Comparison of ENCODE assay signal across 17 cellular contexts in the genomic region with DNA sequence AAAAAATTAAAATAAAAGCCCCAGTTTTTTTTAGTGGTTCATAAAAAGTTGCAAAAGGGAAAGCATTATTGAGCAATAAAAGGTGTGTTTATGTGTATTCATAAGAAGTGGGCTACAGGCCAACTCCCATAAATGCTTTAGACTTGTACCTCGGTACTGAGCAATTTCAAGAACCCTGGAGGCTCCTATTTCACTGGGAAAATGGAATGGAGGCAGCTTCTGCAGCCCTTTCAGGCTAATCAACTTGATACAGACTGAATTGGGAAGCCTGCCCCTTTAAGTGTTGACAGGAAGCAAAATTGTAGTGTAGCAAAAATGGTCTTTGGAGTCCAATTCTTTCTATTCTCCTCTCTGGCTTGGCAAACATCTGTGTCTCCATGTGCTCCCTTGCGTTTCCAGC.
DNase-seq lines count a peak whose midpoint lies in the region; ATAC-seq and TF ChIP-seq lines count a peak whose summit lies in the region.
"Had no signal": no experiment of that assay in that cellular context is flagged by ENCODE, and none has a peak within 500 bp of the region (broad histone marks: within the 10 kb centered on the region; RNA-seq: fewer than 3 reads in every experiment).

No MANE protein-coding gene starts in this region.

- ATAC-seq in Right ventricle myocardium inferior = peak; percentile 60
- no peak for ATAC-seq in HG02642 (IDR thresholded peaks at IDR 0.05; ENCODE audit: poor library complexity, unreplicated experiment)
- ATAC-seq: HCT116 had no signal

- peaks cover 4% of the 10 kb centered on the region for H3F3A ChIP-seq in smooth muscle cell (ENCODE audit: low read depth)

- H4K91ac ChIP-seq in mesenchymal stem cell (ENCODE audit: low read length) = no peak overlapping the region

- H2AFZ ChIP-seq in smooth muscle cell (ENCODE audit: low read depth) = peak overlapping the region; percentile 79
- no peak overlapping the region for H2AFZ ChIP-seq in mesenchymal stem cell (ENCODE audit: low read depth, low read length)

- intact Hi-C loops in Right ventricle myocardium inferior (cut with DNase I) (no loop called here), cardiac septum (cut with DNase I) (no loop called here)

- H3K79me1 ChIP-seq in mesenchymal stem cell (replicated peaks; ENCODE audit: low read length, poor library complexity, severe bottlenecking) = no peaks in the 10 kb centered on the region

- H3K27me3 ChIP-seq in smooth muscle cell (ENCODE audit: low read depth) (no peaks in the 10 kb centered on the region), mesenchymal stem cell (ENCODE audit: control insufficient read depth in 1 of 2, insufficient read depth in 1 of 2, low read length in 2 of 2) (peaks cover 0 to 40% of the 10 kb centered on the region in 2 experiments)
- H3K27me3 ChIP-seq: dorsolateral prefrontal cortex, vagina had no signal

- H3K4me2 ChIP-seq in smooth muscle cell = no peak overlapping the region
- no peak overlapping the region for H3K4me2 ChIP-seq in mesenchymal stem cell (ENCODE audit: low read length, poor library complexity, severe bottlenecking)

- no peak overlapping the region for H2BK5ac ChIP-seq in mesenchymal stem cell (ENCODE audit: low read depth, low read length, poor library complexity, severe bottlenecking)

- no peak overlapping the region for H3K18ac ChIP-seq in mesenchymal stem cell (ENCODE audit: low read depth in 1 of 2, low read length in 2 of 2)

- H3K36me3 ChIP-seq in smooth muscle cell (ENCODE audit: low read depth) (no peaks in the 10 kb centered on the region), mesenchymal stem cell (ENCODE audit: control insufficient read depth in 1 of 2, insufficient read depth in 2 of 2, low read depth in 1 of 2, low read length in 2 of 2) (no peaks in the 10 kb centered on the region)
- H3K36me3 ChIP-seq: vagina had no signal

- H3K79me2 ChIP-seq in smooth muscle cell (ENCODE audit: low read depth) = no peaks in the 10 kb centered on the region

- no peaks in the 10 kb centered on the region for H3K4me1 ChIP-seq in smooth muscle cell (ENCODE audit: low read depth)
- no peaks in the 10 kb centered on the region for H3K4me1 ChIP-seq in mesenchymal stem cell (ENCODE audit: control insufficient read depth, insufficient read depth, low read depth, low read length)

- H3K4me3 ChIP-seq in epithelial cell of esophagus (ENCODE audit: low read length) (no peak overlapping the region), smooth muscle cell (no peak overlapping the region), mesenchymal stem cell (ENCODE audit: insufficient read depth in 1 of 2, low read depth in 1 of 2, low read length in 2 of 2) (no peak overlapping the region)
- H3K4me3 ChIP-seq: dorsolateral prefrontal cortex, vagina had no signal

- no peak overlapping the region for H2AK5ac ChIP-seq in mesenchymal stem cell (ENCODE audit: low read length, severe bottlenecking)

- H2BK120ac ChIP-seq in mesenchymal stem cell (ENCODE audit: low read depth, low read length) = no peak overlapping the region

- no peak overlapping the region for H3K9ac ChIP-seq in smooth muscle cell (ENCODE audit: low read depth)
- H3K9ac ChIP-seq in mesenchymal stem cell (ENCODE audit: low read length) = no peak overlapping the region

- H3K14ac ChIP-seq in mesenchymal stem cell (ENCODE audit: low read length in 2 of 2) = no peak overlapping the region

- H2BK12ac ChIP-seq in mesenchymal stem cell (ENCODE audit: low read length in 2 of 2) = no peak overlapping the region

- H2BK15ac ChIP-seq in mesenchymal stem cell (ENCODE audit: low read depth, poor library complexity, severe bottlenecking) = no peak overlapping the region

- DNase-seq in Right ventricle myocardium inferior (ENCODE audit: missing footprints) = no peak
- DNase-seq in cardiac septum (ENCODE audit: low spot score) = no peak
- DNase-seq in NCI-H2196 (lab: John Stamatoyannopoulos, UW; ENCODE audit: unreplicated experiment) = peak; percentile 86
- peak; percentile 73 for DNase-seq in epithelial cell of esophagus (ENCODE audit: low read depth)
- no peak for DNase-seq in smooth muscle cell (lab: John Stamatoyannopoulos, UW; ENCODE audit: unreplicated experiment)
- no peak for DNase-seq in mesenchymal stem cell
- no peak for DNase-seq in central memory CD4-positive, alpha-beta T cell
- DNase-seq: ACHN; activated CD8-positive, alpha-beta memory T cell treated with anti-CD3 and anti-CD28 coated beads, Interleukin-2, amount 50 U/mL, for 4 hours; activated naive CD8-positive, alpha-beta T cell treated with anti-CD3 and anti-CD28 coated beads, Interleukin-2, amount 10 ng/mL, durations not matched to agents 7 days and 5 days; dorsolateral prefrontal cortex; head of caudate nucleus; NCI-H510A; SHP77 had no signal

- TF ChIP-seq CTCF in epithelial cell of esophagus (IDR thresholded peaks at IDR 0.05; ENCODE audit: insufficient read depth, low read depth, low read length, missing control alignments) = no peak
- no peak for TF ChIP-seq CTCF in smooth muscle cell (IDR thresholded peaks at IDR 0.05; ENCODE audit: borderline replicate concordance, insufficient read depth, poor library complexity, severe bottlenecking)

- no peak overlapping the region for H3K4ac ChIP-seq in mesenchymal stem cell (ENCODE audit: low read depth in 1 of 2, low read length in 2 of 2)

- H3K23ac ChIP-seq in mesenchymal stem cell (ENCODE audit: low read length in 2 of 2) = no peak overlapping the region

- no peak overlapping the region for H4K8ac ChIP-seq in mesenchymal stem cell (ENCODE audit: low read length)

- WGBS in smooth muscle cell (ENCODE audit: low lambda C conversion rate) = 77% methylated on average over 2 of the region's 2 CpGs
- WGBS in mesenchymal stem cell = 86% methylated on average over 2 of the region's 2 CpGs

- no peaks in the 10 kb centered on the region for H4K20me1 ChIP-seq in smooth muscle cell (ENCODE audit: low read depth)

- no peak overlapping the region for H3K27ac ChIP-seq in smooth muscle cell (ENCODE audit: low read depth)
- H3K27ac ChIP-seq in mesenchymal stem cell (ENCODE audit: low read length, poor library complexity, severe bottlenecking) = no peak overlapping the region
- H3K27ac ChIP-seq: dorsolateral prefrontal cortex, vagina had no signal

- H3K9me3 ChIP-seq in smooth muscle cell (replicated peaks; ENCODE audit: low read depth) (no peaks in the 10 kb centered on the region), mesenchymal stem cell (ENCODE audit: control insufficient read depth, low read length) (no peaks in the 10 kb centered on the region)
- H3K9me3 ChIP-seq: vagina had no signal

Comparison
In these comparisons a context has a peak if more than half of its experiments do, and no peak if none do; other contexts are left out.
1. DNase-seq: peak in NCI-H2196 (single experiment) and epithelial cell of esophagus (single experiment); none in Right ventricle myocardium inferior (single experiment), cardiac septum (single experiment), smooth muscle cell (single experiment), mesenchymal stem cell (single experiment) and central memory CD4-positive, alpha-beta T cell (single experiment).